In the genomic region with DNA sequence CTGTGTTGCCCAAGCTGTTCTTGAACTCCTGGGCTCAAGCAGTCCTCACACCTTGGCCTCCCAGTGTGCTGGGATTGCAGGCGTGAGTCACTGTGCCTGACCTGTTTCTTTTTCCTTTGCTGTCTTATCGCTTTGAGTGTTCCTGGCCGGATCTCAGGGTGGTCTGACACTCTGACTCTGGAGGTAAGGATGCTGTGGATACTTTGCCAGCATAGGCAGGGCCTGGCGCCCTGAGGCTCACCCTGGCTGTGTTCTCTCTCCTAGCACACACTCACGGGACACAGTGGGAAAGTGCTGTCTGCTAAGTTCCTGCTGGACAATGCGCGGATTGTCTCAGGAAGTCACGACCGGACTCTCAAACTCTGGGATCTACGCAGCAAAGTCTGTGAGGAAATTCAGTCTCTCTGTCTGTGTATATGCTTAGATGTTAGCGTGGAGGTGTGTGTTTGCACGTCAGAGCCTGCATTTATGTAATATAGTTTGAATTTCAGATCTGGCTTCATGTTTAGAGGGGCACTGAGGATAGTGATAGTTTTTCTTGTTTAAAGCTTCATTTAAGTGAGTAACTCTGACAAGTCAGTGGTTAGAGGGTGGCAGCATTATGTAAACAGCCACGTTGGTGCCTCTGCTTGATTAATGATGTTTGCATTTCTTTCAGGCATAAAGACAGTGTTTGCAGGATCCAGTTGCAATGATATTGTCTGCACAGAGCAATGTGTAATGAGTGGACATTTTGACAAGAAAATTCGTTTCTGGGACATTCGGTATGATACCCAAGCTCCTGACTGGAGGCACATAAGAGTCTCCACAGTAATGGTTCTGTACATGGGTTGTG, we compare ENCODE assay signal across 1 cellular context.
TF ChIP-seq lines count a peak whose summit lies in the region.

No MANE protein-coding gene starts in this region.

TF ChIP-seq in GM23338, 12 proteins besides CTCF, POLR2A, EP300 and RAD21 (continued from another document):
- TF ChIP-seq, protein P1, sequence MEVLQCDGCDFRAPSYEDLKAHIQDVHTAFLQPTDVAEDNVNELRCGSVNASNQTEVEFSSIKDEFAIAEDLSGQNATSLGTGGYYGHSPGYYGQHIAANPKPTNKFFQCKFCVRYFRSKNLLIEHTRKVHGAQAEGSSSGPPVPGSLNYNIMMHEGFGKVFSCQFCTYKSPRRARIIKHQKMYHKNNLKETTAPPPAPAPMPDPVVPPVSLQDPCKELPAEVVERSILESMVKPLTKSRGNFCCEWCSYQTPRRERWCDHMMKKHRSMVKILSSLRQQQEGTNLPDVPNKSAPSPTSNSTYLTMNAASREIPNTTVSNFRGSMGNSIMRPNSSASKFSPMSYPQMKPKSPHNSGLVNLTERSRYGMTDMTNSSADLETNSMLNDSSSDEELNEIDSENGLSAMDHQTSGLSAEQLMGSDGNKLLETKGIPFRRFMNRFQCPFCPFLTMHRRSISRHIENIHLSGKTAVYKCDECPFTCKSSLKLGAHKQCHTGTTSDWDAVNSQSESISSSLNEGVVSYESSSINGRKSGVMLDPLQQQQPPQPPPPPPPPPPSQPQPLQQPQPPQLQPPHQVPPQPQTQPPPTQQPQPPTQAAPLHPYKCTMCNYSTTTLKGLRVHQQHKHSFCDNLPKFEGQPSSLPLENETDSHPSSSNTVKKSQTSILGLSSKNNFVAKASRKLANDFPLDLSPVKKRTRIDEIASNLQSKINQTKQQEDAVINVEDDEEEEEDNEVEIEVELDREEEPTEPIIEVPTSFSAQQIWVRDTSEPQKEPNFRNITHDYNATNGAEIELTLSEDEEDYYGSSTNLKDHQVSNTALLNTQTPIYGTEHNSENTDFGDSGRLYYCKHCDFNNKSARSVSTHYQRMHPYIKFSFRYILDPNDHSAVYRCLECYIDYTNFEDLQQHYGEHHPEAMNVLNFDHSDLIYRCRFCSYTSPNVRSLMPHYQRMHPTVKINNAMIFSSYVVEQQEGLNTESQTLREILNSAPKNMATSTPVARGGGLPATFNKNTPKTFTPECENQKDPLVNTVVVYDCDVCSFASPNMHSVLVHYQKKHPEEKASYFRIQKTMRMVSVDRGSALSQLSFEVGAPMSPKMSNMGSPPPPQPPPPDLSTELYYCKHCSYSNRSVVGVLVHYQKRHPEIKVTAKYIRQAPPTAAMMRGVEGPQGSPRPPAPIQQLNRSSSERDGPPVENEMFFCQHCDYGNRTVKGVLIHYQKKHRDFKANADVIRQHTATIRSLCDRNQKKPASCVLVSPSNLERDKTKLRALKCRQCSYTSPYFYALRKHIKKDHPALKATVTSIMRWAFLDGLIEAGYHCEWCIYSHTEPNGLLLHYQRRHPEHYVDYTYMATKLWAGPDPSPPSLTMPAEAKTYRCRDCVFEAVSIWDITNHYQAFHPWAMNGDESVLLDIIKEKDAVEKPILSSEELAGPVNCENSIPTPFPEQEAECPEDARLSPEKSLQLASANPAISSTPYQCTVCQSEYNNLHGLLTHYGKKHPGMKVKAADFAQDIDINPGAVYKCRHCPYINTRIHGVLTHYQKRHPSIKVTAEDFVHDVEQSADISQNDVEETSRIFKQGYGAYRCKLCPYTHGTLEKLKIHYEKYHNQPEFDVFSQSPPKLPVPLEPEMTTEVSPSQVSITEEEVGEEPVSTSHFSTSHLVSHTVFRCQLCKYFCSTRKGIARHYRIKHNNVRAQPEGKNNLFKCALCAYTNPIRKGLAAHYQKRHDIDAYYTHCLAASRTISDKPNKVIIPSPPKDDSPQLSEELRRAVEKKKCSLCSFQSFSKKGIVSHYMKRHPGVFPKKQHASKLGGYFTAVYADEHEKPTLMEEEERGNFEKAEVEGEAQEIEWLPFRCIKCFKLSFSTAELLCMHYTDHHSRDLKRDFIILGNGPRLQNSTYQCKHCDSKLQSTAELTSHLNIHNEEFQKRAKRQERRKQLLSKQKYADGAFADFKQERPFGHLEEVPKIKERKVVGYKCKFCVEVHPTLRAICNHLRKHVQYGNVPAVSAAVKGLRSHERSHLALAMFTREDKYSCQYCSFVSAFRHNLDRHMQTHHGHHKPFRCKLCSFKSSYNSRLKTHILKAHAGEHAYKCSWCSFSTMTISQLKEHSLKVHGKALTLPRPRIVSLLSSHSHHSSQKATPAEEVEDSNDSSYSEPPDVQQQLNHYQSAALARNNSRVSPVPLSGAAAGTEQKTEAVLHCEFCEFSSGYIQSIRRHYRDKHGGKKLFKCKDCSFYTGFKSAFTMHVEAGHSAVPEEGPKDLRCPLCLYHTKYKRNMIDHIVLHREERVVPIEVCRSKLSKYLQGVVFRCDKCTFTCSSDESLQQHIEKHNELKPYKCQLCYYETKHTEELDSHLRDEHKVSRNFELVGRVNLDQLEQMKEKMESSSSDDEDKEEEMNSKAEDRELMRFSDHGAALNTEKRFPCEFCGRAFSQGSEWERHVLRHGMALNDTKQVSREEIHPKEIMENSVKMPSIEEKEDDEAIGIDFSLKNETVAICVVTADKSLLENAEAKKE (CRISPR knock-in tag; IDR thresholded peaks at IDR 0.05), result no peak
- TF ChIP-seq CREB1 (CRISPR knock-in tag; IDR thresholded peaks at IDR 0.05; ENCODE audit: low read depth) (no peak), ZNF331 (CRISPR knock-in tag; IDR thresholded peaks at IDR 0.05; ENCODE audit: low read depth) (no peak), EZH2 (IDR thresholded peaks at IDR 0.05; ENCODE audit: low read depth, unreplicated experiment) (no peak), ZNF114 (CRISPR knock-in tag; IDR thresholded peaks at IDR 0.05) (no peak), REST (IDR thresholded peaks at IDR 0.05; ENCODE audit: unreplicated experiment) (no peak), POLR2AphosphoS5 (IDR thresholded peaks at IDR 0.05; ENCODE audit: low read depth) (no peak), ETS1 (IDR thresholded peaks at IDR 0.05) (no peak), NANOG (IDR thresholded peaks at IDR 0.05; ENCODE audit: borderline replicate concordance) (no peak)
